In the genomic region with DNA sequence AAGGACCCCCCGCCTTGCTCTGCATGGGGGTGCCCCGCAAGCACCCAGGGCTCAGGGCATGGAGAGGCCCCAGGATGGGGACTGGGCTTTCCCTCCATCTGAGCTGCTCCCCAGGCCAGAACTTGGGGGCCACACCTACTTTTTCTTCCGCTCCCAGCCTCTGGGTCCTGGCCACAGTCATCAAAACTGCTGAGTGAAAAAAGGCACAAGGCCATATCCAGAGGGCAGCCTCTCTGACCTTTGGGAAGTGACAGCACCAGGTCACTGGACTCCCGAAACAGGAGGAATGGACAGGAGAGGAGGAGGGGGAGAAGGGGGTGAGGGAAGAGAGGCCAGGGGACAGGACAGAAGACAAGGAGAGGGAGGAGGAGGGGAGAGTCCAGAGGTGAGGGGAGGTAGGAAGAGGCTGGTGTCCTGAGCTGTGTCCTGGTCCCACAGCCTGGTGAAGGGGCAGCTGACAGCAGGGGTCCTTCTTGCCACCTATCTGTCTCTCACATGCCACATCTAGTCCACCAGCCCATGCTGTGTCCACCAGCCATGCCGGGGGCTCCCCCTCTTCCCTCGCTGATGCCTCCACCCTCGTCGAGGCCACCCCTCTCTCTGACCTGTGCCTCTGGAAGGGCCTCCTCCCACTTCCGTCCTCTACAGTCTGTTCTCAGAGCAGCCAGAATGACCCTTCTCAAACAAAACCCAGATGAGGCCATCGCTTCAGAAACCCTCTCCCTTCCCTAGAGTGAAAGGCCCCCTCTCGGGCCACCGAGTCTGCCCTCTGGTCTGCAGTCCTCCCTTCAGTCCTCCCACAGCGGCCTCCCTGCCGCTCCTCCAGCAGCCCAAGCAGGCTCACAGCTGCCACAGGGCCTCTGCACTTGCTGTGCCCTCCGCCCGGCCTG, we compare ENCODE assay signal across 1 cellular context.
TF ChIP-seq lines count a peak whose summit lies in the region.

No MANE protein-coding gene starts in this region.

TF ChIP-seq in HepG2, 621 proteins besides CTCF, POLR2A, EP300 and RAD21 (continued from another document and continues in another):
- TF ChIP-seq, protein P1, sequence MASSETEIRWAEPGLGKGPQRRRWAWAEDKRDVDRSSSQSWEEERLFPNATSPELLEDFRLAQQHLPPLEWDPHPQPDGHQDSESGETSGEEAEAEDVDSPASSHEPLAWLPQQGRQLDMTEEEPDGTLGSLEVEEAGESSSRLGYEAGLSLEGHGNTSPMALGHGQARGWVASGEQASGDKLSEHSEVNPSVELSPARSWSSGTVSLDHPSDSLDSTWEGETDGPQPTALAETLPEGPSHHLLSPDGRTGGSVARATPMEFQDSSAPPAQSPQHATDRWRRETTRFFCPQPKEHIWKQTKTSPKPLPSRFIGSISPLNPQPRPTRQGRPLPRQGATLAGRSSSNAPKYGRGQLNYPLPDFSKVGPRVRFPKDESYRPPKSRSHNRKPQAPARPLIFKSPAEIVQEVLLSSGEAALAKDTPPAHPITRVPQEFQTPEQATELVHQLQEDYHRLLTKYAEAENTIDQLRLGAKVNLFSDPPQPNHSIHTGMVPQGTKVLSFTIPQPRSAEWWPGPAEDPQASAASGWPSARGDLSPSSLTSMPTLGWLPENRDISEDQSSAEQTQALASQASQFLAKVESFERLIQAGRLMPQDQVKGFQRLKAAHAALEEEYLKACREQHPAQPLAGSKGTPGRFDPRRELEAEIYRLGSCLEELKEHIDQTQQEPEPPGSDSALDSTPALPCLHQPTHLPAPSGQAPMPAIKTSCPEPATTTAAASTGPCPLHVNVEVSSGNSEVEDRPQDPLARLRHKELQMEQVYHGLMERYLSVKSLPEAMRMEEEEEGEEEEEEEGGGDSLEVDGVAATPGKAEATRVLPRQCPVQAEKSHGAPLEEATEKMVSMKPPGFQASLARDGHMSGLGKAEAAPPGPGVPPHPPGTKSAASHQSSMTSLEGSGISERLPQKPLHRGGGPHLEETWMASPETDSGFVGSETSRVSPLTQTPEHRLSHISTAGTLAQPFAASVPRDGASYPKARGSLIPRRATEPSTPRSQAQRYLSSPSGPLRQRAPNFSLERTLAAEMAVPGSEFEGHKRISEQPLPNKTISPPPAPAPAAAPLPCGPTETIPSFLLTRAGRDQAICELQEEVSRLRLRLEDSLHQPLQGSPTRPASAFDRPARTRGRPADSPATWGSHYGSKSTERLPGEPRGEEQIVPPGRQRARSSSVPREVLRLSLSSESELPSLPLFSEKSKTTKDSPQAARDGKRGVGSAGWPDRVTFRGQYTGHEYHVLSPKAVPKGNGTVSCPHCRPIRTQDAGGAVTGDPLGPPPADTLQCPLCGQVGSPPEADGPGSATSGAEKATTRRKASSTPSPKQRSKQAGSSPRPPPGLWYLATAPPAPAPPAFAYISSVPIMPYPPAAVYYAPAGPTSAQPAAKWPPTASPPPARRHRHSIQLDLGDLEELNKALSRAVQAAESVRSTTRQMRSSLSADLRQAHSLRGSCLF (CRISPR knock-in tag; IDR thresholded peaks at IDR 0.05; ENCODE audit: borderline replicate concordance) = no peak
- TF ChIP-seq ZNF138 (CRISPR knock-in tag; IDR thresholded peaks at IDR 0.05; ENCODE audit: low read depth) = no peak
- 0 out of 2 replicates have a peak, but pooled peaks have one; percentile 43 for TF ChIP-seq ZNF878 (CRISPR knock-in tag; IDR thresholded peaks at IDR 0.05)
- no peak for TF ChIP-seq ZNF264 (CRISPR knock-in tag; IDR thresholded peaks at IDR 0.05)
- 0 out of 2 replicates have a peak, but pooled peaks have one; percentile 53 for TF ChIP-seq NAIF1 (CRISPR knock-in tag; IDR thresholded peaks at IDR 0.05; ENCODE audit: borderline replicate concordance)
- TF ChIP-seq, protein P2, sequence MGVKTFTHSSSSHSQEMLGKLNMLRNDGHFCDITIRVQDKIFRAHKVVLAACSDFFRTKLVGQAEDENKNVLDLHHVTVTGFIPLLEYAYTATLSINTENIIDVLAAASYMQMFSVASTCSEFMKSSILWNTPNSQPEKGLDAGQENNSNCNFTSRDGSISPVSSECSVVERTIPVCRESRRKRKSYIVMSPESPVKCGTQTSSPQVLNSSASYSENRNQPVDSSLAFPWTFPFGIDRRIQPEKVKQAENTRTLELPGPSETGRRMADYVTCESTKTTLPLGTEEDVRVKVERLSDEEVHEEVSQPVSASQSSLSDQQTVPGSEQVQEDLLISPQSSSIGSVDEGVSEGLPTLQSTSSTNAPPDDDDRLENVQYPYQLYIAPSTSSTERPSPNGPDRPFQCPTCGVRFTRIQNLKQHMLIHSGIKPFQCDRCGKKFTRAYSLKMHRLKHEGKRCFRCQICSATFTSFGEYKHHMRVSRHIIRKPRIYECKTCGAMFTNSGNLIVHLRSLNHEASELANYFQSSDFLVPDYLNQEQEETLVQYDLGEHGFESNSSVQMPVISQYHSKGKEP (CRISPR knock-in tag; IDR thresholded peaks at IDR 0.05) = no peak
- TF ChIP-seq ZNF543 (CRISPR knock-in tag; IDR thresholded peaks at IDR 0.05) = peak; percentile 68
- TF ChIP-seq, protein P3, sequence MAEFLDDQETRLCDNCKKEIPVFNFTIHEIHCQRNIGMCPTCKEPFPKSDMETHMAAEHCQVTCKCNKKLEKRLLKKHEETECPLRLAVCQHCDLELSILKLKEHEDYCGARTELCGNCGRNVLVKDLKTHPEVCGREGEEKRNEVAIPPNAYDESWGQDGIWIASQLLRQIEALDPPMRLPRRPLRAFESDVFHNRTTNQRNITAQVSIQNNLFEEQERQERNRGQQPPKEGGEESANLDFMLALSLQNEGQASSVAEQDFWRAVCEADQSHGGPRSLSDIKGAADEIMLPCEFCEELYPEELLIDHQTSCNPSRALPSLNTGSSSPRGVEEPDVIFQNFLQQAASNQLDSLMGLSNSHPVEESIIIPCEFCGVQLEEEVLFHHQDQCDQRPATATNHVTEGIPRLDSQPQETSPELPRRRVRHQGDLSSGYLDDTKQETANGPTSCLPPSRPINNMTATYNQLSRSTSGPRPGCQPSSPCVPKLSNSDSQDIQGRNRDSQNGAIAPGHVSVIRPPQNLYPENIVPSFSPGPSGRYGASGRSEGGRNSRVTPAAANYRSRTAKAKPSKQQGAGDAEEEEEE (CRISPR knock-in tag; IDR thresholded peaks at IDR 0.05; ENCODE audit: borderline replicate concordance) = no peak
- TF ChIP-seq RBAK (CRISPR knock-in tag; IDR thresholded peaks at IDR 0.05) = peak; percentile 75
- peak; percentile 81; the same call in 1 of the 2 replicates for TF ChIP-seq ZNF558 (CRISPR knock-in tag; IDR thresholded peaks at IDR 0.05; ENCODE audit: borderline replicate concordance)
- TF ChIP-seq, protein P4, sequence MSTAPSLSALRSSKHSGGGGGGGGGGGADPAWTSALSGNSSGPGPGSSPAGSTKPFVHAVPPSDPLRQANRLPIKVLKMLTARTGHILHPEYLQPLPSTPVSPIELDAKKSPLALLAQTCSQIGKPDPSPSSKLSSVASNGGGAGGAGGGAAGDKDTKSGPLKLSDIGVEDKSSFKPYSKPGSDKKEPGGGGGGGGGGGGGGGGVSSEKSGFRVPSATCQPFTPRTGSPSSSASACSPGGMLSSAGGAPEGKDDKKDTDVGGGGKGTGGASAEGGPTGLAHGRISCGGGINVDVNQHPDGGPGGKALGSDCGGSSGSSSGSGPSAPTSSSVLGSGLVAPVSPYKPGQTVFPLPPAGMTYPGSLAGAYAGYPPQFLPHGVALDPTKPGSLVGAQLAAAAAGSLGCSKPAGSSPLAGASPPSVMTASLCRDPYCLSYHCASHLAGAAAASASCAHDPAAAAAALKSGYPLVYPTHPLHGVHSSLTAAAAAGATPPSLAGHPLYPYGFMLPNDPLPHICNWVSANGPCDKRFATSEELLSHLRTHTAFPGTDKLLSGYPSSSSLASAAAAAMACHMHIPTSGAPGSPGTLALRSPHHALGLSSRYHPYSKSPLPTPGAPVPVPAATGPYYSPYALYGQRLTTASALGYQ (CRISPR knock-in tag; IDR thresholded peaks at IDR 0.05) = no peak
- TF ChIP-seq, protein P5, sequence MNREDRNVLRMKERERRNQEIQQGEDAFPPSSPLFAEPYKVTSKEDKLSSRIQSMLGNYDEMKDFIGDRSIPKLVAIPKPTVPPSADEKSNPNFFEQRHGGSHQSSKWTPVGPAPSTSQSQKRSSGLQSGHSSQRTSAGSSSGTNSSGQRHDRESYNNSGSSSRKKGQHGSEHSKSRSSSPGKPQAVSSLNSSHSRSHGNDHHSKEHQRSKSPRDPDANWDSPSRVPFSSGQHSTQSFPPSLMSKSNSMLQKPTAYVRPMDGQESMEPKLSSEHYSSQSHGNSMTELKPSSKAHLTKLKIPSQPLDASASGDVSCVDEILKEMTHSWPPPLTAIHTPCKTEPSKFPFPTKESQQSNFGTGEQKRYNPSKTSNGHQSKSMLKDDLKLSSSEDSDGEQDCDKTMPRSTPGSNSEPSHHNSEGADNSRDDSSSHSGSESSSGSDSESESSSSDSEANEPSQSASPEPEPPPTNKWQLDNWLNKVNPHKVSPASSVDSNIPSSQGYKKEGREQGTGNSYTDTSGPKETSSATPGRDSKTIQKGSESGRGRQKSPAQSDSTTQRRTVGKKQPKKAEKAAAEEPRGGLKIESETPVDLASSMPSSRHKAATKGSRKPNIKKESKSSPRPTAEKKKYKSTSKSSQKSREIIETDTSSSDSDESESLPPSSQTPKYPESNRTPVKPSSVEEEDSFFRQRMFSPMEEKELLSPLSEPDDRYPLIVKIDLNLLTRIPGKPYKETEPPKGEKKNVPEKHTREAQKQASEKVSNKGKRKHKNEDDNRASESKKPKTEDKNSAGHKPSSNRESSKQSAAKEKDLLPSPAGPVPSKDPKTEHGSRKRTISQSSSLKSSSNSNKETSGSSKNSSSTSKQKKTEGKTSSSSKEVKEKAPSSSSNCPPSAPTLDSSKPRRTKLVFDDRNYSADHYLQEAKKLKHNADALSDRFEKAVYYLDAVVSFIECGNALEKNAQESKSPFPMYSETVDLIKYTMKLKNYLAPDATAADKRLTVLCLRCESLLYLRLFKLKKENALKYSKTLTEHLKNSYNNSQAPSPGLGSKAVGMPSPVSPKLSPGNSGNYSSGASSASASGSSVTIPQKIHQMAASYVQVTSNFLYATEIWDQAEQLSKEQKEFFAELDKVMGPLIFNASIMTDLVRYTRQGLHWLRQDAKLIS (CRISPR knock-in tag; IDR thresholded peaks at IDR 0.05) = no peak
- TF ChIP-seq, protein P6, sequence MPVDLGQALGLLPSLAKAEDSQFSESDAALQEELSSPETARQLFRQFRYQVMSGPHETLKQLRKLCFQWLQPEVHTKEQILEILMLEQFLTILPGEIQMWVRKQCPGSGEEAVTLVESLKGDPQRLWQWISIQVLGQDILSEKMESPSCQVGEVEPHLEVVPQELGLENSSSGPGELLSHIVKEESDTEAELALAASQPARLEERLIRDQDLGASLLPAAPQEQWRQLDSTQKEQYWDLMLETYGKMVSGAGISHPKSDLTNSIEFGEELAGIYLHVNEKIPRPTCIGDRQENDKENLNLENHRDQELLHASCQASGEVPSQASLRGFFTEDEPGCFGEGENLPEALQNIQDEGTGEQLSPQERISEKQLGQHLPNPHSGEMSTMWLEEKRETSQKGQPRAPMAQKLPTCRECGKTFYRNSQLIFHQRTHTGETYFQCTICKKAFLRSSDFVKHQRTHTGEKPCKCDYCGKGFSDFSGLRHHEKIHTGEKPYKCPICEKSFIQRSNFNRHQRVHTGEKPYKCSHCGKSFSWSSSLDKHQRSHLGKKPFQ (CRISPR knock-in tag; IDR thresholded peaks at IDR 0.05; ENCODE audit: insufficient replicate concordance) = no peak
- TF ChIP-seq KAT7 (CRISPR knock-in tag; IDR thresholded peaks at IDR 0.05; ENCODE audit: borderline replicate concordance) = peak; percentile 63; the same call in 1 of the 2 replicates
- no peak for TF ChIP-seq ZBTB1 (CRISPR knock-in tag; IDR thresholded peaks at IDR 0.05; ENCODE audit: borderline replicate concordance)
- no peak for TF ChIP-seq ARID2 (CRISPR knock-in tag; IDR thresholded peaks at IDR 0.05; ENCODE audit: borderline replicate concordance)
- TF ChIP-seq ZBTB38 (CRISPR knock-in tag; IDR thresholded peaks at IDR 0.05) = peak; percentile 74
- TF ChIP-seq ZNF547 (CRISPR knock-in tag; IDR thresholded peaks at IDR 0.05) = peak; percentile 72; the same call in 1 of the 2 replicates
- no peak for TF ChIP-seq ZNF550 (CRISPR knock-in tag; IDR thresholded peaks at IDR 0.05; ENCODE audit: borderline replicate concordance)
- TF ChIP-seq, protein P7, sequence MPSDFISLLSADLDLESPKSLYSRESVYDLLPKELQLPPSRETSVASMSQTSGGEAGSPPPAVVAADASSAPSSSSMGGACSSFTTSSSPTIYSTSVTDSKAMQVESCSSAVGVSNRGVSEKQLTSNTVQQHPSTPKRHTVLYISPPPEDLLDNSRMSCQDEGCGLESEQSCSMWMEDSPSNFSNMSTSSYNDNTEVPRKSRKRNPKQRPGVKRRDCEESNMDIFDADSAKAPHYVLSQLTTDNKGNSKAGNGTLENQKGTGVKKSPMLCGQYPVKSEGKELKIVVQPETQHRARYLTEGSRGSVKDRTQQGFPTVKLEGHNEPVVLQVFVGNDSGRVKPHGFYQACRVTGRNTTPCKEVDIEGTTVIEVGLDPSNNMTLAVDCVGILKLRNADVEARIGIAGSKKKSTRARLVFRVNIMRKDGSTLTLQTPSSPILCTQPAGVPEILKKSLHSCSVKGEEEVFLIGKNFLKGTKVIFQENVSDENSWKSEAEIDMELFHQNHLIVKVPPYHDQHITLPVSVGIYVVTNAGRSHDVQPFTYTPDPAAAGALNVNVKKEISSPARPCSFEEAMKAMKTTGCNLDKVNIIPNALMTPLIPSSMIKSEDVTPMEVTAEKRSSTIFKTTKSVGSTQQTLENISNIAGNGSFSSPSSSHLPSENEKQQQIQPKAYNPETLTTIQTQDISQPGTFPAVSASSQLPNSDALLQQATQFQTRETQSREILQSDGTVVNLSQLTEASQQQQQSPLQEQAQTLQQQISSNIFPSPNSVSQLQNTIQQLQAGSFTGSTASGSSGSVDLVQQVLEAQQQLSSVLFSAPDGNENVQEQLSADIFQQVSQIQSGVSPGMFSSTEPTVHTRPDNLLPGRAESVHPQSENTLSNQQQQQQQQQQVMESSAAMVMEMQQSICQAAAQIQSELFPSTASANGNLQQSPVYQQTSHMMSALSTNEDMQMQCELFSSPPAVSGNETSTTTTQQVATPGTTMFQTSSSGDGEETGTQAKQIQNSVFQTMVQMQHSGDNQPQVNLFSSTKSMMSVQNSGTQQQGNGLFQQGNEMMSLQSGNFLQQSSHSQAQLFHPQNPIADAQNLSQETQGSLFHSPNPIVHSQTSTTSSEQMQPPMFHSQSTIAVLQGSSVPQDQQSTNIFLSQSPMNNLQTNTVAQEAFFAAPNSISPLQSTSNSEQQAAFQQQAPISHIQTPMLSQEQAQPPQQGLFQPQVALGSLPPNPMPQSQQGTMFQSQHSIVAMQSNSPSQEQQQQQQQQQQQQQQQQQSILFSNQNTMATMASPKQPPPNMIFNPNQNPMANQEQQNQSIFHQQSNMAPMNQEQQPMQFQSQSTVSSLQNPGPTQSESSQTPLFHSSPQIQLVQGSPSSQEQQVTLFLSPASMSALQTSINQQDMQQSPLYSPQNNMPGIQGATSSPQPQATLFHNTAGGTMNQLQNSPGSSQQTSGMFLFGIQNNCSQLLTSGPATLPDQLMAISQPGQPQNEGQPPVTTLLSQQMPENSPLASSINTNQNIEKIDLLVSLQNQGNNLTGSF (CRISPR knock-in tag; IDR thresholded peaks at IDR 0.05) = no peak
- no peak for TF ChIP-seq ZKSCAN1 (IDR thresholded peaks at IDR 0.05; ENCODE audit: low read length)
- TF ChIP-seq NR2F1 (CRISPR knock-in tag; IDR thresholded peaks at IDR 0.05) = peak; percentile 57 to 89; a peak in 3 of 4 replicates
- no peak for TF ChIP-seq ZNF496 (CRISPR knock-in tag; IDR thresholded peaks at IDR 0.05; ENCODE audit: insufficient replicate concordance)
- TF ChIP-seq TGIF2 (CRISPR knock-in tag; IDR thresholded peaks at IDR 0.05) = no peak
- TF ChIP-seq CHD4 (IDR thresholded peaks at IDR 0.05; ENCODE audit: borderline replicate concordance, low read length) = no peak
- TF ChIP-seq ZNF660 (CRISPR knock-in tag; IDR thresholded peaks at IDR 0.05; ENCODE audit: borderline replicate concordance, low read depth) = no peak
- TF ChIP-seq, protein P8, sequence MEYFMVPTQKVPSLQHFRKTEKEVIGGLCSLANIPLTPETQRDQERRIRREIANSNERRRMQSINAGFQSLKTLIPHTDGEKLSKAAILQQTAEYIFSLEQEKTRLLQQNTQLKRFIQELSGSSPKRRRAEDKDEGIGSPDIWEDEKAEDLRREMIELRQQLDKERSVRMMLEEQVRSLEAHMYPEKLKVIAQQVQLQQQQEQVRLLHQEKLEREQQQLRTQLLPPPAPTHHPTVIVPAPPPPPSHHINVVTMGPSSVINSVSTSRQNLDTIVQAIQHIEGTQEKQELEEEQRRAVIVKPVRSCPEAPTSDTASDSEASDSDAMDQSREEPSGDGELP (IDR thresholded peaks at IDR 0.05; ENCODE audit: borderline replicate concordance, low read depth) = no peak; the same call in 1 of the 2 replicates
